In the genomic region with DNA sequence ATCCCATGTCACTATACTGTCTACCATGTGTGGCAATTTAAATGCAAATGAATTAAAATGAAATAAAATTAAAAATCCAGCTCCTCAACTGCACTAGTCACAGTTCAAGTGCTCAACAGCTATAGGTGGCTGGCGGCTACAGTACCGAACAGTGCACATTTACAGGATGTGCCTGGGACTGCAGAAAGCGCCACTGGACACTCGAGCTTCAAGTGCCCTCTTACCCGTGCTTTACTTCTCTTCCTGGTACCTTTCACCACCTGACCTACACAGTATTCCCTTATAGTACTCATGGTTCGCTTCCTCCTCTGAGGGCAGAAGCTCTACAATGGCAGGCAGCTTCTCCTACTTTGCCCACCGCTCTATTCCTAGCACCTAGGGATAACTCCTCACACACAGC, we compare ENCODE assay signal across 23 cellular contexts.
"Had no signal": no experiment of that assay in that cellular context is flagged by ENCODE, and none has a peak within 500 bp of the region (broad histone marks: within the 10 kb centered on the region; RNA-seq: fewer than 3 reads in every experiment).

No MANE protein-coding gene starts in this region.

- H3K27me3 ChIP-seq: brain microvascular endothelial cell, heart left ventricle, ovary, right lobe of liver, transverse colon had no signal

- H3K36me3 ChIP-seq: brain microvascular endothelial cell, heart left ventricle, ovary, right lobe of liver, transverse colon had no signal

- H3K9me3 ChIP-seq: heart left ventricle, mucosa of descending colon, ovary, right lobe of liver, transverse colon had no signal

- DNase-seq: activated CD4-positive, alpha-beta T cell treated with anti-CD3 and anti-CD28 coated beads, Interleukin-2, amount 10 ng/mL, durations not matched to agents 7 days and 5 days; activated CD8-positive, alpha-beta T cell treated with anti-CD3 and anti-CD28 coated beads, Interleukin-2, amount 10 ng/mL, durations not matched to agents 7 days and 5 days; activated naive CD4-positive, alpha-beta T cell treated with anti-CD3 and anti-CD28 coated beads for 36 hours; activated T-cell treated with anti-CD3 and anti-CD28 coated beads, Interleukin-2, amount 50 U/mL, for 4 hours; anterior cingulate cortex; brain microvascular endothelial cell; central memory CD4-positive, alpha-beta T cell; foreskin melanocyte; heart left ventricle; immature natural killer cell; kidney glomerular epithelial cell; left ventricle myocardium superior; mesenchymal stem cell; mucosa of descending colon; naive B cell; ovary; right lobe of liver; small intestine; stimulated activated CD4-positive, alpha-beta T cell treated with anti-CD3 and anti-CD28 coated beads, Interleukin-15, amount 100 ng/mL, for 24 hours; stimulated activated CD4-positive, alpha-beta T cell treated with anti-CD3 and anti-CD28 coated beads, Interleukin-2, amount 100 ng/mL, for 48 hours; transverse colon had no signal

- H3K27ac ChIP-seq: brain microvascular endothelial cell, coronary artery, heart left ventricle, ovary, right lobe of liver, transverse colon had no signal

- H3K4me3 ChIP-seq: coronary artery, heart left ventricle, mucosa of descending colon, ovary, right lobe of liver, transverse colon had no signal

- H3K4me1 ChIP-seq: transverse colon had no signal

- ATAC-seq: activated CD4-positive, CD25-positive, alpha-beta regulatory T cell treated with anti-CD3 and anti-CD28 coated beads, Interleukin-2, amount 50 U/mL, for 24 hours; activated CD8-positive, alpha-beta T cell treated with anti-CD3 and anti-CD28 coated beads, Interleukin-2, amount 10 ng/mL, durations not matched to agents 7 days and 5 days; activated T-cell treated with anti-CD3 and anti-CD28 coated beads, Interleukin-2, amount 50 U/mL, for 4 hours; heart left ventricle; left ventricle myocardium superior; mucosa of descending colon; right lobe of liver had no signal
